Comparison of ENCODE assay signal across 17 cellular contexts in genomic region chr4:44016582-44017421, GRCh38.
DNase-seq lines count a peak whose midpoint lies in the region; ATAC-seq and TF ChIP-seq lines count a peak whose summit lies in the region.
"Had no signal": no experiment of that assay in that cellular context is flagged by ENCODE, and none has a peak within 500 bp of the region (broad histone marks: within the 10 kb centered on the region; RNA-seq: fewer than 3 reads in every experiment).

No MANE protein-coding gene starts in this region.

- H3K27ac ChIP-seq in breast epithelium (no peak overlapping the region), testis (no peak overlapping the region)
- H3K27ac ChIP-seq: foreskin keratinocyte had no signal

- DNase-seq in MCF 10A (ENCODE audit: unreplicated experiment) (peak; percentile 5), breast epithelium (ENCODE audit: low spot score in 2 of 2) (no peak), NB4 (ENCODE audit: low read depth) (peak; percentile 8), SK-MEL-5 (ENCODE audit: low read depth, low spot score) (peak; percentile 84), testis (no peak), cerebellar cortex (ENCODE audit: low spot score) (no peak)
- DNase-seq in stimulated activated CD4-positive, alpha-beta T cell treated with anti-CD3 and anti-CD28 coated beads, Interleukin-4, amount 100 ng/mL, for 1 hour, result no peak
- DNase-seq: activated CD8-positive, alpha-beta memory T cell treated with anti-CD3 and anti-CD28 coated beads for 24 hours; activated naive CD8-positive, alpha-beta T cell treated with anti-CD3 and anti-CD28 coated beads, Interleukin-2, amount 10 ng/mL, durations not matched to agents 7 days and 5 days; AML-193; dermis blood vessel endothelial cell; foreskin keratinocyte; Kasumi-1; T-helper 9 cell had no signal

- no peaks in the 10 kb centered on the region for H3K27me3 Mint-ChIP-seq in MCF 10A (ENCODE audit: insufficient read depth, unreplicated experiment)
- H3K27me3 Mint-ChIP-seq: activated naive CD8-positive, alpha-beta T cell treated with anti-CD3 and anti-CD28 coated beads, Interleukin-2, amount 10 ng/mL, durations not matched to agents 7 days and 5 days; progenitor cell of endocrine pancreas; stimulated activated memory B cell treated with anti-CD40 and anti-IgM and Interleukin-4, amounts not matched to agents 10 μg/mL and 1 μg/mL and 100 μg/mL, for 72 hours had no signal

- TF ChIP-seq POLR2A in breast epithelium (IDR thresholded peaks at IDR 0.05) (no peak), NB4 (IDR thresholded peaks at IDR 0.05; ENCODE audit: extremely low read depth, insufficient read length) (no peak), testis (IDR thresholded peaks at IDR 0.05) (no peak)

- H3K4me1 ChIP-seq in breast epithelium, result no peaks in the 10 kb centered on the region
- no peaks in the 10 kb centered on the region for H3K4me1 ChIP-seq in testis
- H3K4me1 ChIP-seq: foreskin keratinocyte had no signal

- in situ Hi-C loops in SK-MEL-5 (cut with HindIII; ENCODE audit: low pct_unique_long_range_greater_than_20kb, low sequenced_read_pairs), result no loop called here

- 73 to 77% methylated on average over 18 of the region's 18 CpGs for WGBS in testis, 2 donors

- no peaks in the 10 kb centered on the region for H3K36me3 Mint-ChIP-seq in MCF 10A (ENCODE audit: insufficient read depth, unreplicated experiment)
- H3K36me3 Mint-ChIP-seq: activated naive CD8-positive, alpha-beta T cell treated with anti-CD3 and anti-CD28 coated beads, Interleukin-2, amount 10 ng/mL, durations not matched to agents 7 days and 5 days; stimulated activated memory B cell treated with anti-CD40 and anti-IgM and Interleukin-4, amounts not matched to agents 10 μg/mL and 1 μg/mL and 100 μg/mL, for 72 hours had no signal

- H3K27ac Mint-ChIP-seq in MCF 10A (ENCODE audit: low read depth, unreplicated experiment), result no peak overlapping the region
- H3K27ac Mint-ChIP-seq: activated naive CD8-positive, alpha-beta T cell treated with anti-CD3 and anti-CD28 coated beads, Interleukin-2, amount 10 ng/mL, durations not matched to agents 7 days and 5 days; progenitor cell of endocrine pancreas; stimulated activated memory B cell treated with anti-CD40 and anti-IgM and Interleukin-4, amounts not matched to agents 10 μg/mL and 1 μg/mL and 100 μg/mL, for 72 hours had no signal

- H3K4me3 Mint-ChIP-seq in MCF 10A (ENCODE audit: unreplicated experiment), result peak overlapping the region; percentile 45
- H3K4me3 Mint-ChIP-seq: activated naive CD8-positive, alpha-beta T cell treated with anti-CD3 and anti-CD28 coated beads, Interleukin-2, amount 10 ng/mL, durations not matched to agents 7 days and 5 days; stimulated activated memory B cell treated with anti-CD40 and anti-IgM and Interleukin-4, amounts not matched to agents 10 μg/mL and 1 μg/mL and 100 μg/mL, for 72 hours had no signal

- POLR2A ChIA-PET in MCF 10A (lab: Yijun Ruan, JAX), result interaction anchor here (0.6 kb wide), 1 partner anchor 1437 kb away, joined by 4 read pairs; no protein-coding TSS in a partner anchor

- TF ChIP-seq CTCF in MCF 10A (IDR thresholded peaks at IDR 0.05; ENCODE audit: unreplicated experiment), result no peak
- no peak for TF ChIP-seq CTCF in breast epithelium (IDR thresholded peaks at IDR 0.05)
- TF ChIP-seq CTCF in NB4 (IDR thresholded peaks at IDR 0.05; ENCODE audit: low read depth, low read length), result no peak
- TF ChIP-seq CTCF in testis (IDR thresholded peaks at IDR 0.05), result no peak

- no peaks in the 10 kb centered on the region for H3K9me3 Mint-ChIP-seq in MCF 10A (ENCODE audit: unreplicated experiment)
- H3K9me3 Mint-ChIP-seq: activated naive CD8-positive, alpha-beta T cell treated with anti-CD3 and anti-CD28 coated beads, Interleukin-2, amount 10 ng/mL, durations not matched to agents 7 days and 5 days had no signal

- H3K27me3 ChIP-seq in breast epithelium (no peaks in the 10 kb centered on the region), testis (no peaks in the 10 kb centered on the region)
- H3K27me3 ChIP-seq: foreskin keratinocyte had no signal

- H3K36me3 ChIP-seq in breast epithelium (no peaks in the 10 kb centered on the region), testis (ENCODE audit: low read depth, missing control alignments) (no peaks in the 10 kb centered on the region)

- H3K9me3 ChIP-seq in breast epithelium, result peaks cover 0 to 4% of the 10 kb centered on the region in 2 donors
- H3K9me3 ChIP-seq in testis, result no peaks in the 10 kb centered on the region

- no TSS peak for BruUV-seq in MCF 10A (replicated peaks; lab: Mats Ljungman, UMichigan)

- peaks cover 4% of the 10 kb centered on the region for H3K4me1 Mint-ChIP-seq in MCF 10A (ENCODE audit: insufficient read depth, unreplicated experiment)
- H3K4me1 Mint-ChIP-seq: activated naive CD8-positive, alpha-beta T cell treated with anti-CD3 and anti-CD28 coated beads, Interleukin-2, amount 10 ng/mL, durations not matched to agents 7 days and 5 days; stimulated activated memory B cell treated with anti-CD40 and anti-IgM and Interleukin-4, amounts not matched to agents 10 μg/mL and 1 μg/mL and 100 μg/mL, for 72 hours had no signal

- ATAC-seq in HG03175 (IDR thresholded peaks at IDR 0.05; ENCODE audit: unreplicated experiment), result no peak
- ATAC-seq: foreskin keratinocyte; stimulated activated memory B cell treated with anti-CD40 and anti-IgM and Interleukin-4, amounts not matched to agents 10 μg/mL and 1 μg/mL and 100 μg/mL, for 72 hours had no signal

- H3K4me3 ChIP-seq in breast epithelium, result no peak overlapping the region
- H3K4me3 ChIP-seq in NB4 (ENCODE audit: low read depth, low read length), result no peak overlapping the region
- H3K4me3 ChIP-seq in testis, result peak overlapping the region; percentile 2 to 15

- intact Hi-C loops in MCF 10A (cut with micrococcal nuclease) (no loop called here), breast epithelium (cut with DNase I; ENCODE audit: low total_unique reads) (no loop called here), testis (cut with DNase I; ENCODE audit: low total_unique reads) (no loop called here)

- CTCF ChIA-PET in MCF 10A (lab: Yijun Ruan, JAX), result interaction anchor here (0.7 kb wide), 1 partner anchor 14 kb away, joined by 4 read pairs; no protein-coding TSS in a partner anchor

Comparison
In these comparisons a context has a peak if more than half of its experiments do, and no peak if none do; other contexts are left out.
1. DNase-seq: peak in MCF 10A (single experiment), NB4 (single experiment) and SK-MEL-5 (single experiment); none in breast epithelium (0 of 2), testis (single experiment), stimulated activated CD4-positive, alpha-beta T cell treated with anti-CD3 and anti-CD28 coated beads, Interleukin-4, amount 100 ng/mL, for 1 hour (single experiment) and cerebellar cortex (single experiment).
2. H3K4me3 ChIP-seq: peak in testis (2 of 2); none in breast epithelium (0 of 3) and NB4 (single experiment).